27 cellular contexts compared by ENCODE assay signal in genomic region chr7:158192184-158192835, GRCh38.
"Had no signal": no experiment of that assay in that cellular context is flagged by ENCODE, and none has a peak within 500 bp of the region (broad histone marks: within the 10 kb centered on the region; RNA-seq: fewer than 3 reads in every experiment).

No MANE protein-coding gene starts in this region.

- H3K27ac ChIP-seq: brain microvascular endothelial cell, coronary artery, dorsolateral prefrontal cortex, gastrocnemius medialis, heart left ventricle had no signal

- ATAC-seq: activated CD4-positive, alpha-beta T cell treated with anti-CD3 and anti-CD28 coated beads for 36 hours; activated CD8-positive, alpha-beta T cell treated with anti-CD3 and anti-CD28 coated beads, Interleukin-2, amount 10 ng/mL, durations not matched to agents 7 days and 5 days; activated T-cell treated with anti-CD3 and anti-CD28 coated beads, Interleukin-2, amount 50 U/mL, for 72 hours; esophagus mucosa; gastrocnemius medialis; heart left ventricle had no signal

- H3K9me3 ChIP-seq: gastrocnemius medialis had no signal

- H3K4me3 ChIP-seq: coronary artery, dorsolateral prefrontal cortex, gastrocnemius medialis, heart left ventricle had no signal

- H3K27me3 ChIP-seq: brain microvascular endothelial cell, dorsolateral prefrontal cortex, gastrocnemius medialis, heart left ventricle had no signal

- H3K4me1 ChIP-seq: gastrocnemius medialis, heart left ventricle had no signal

- H3K36me3 ChIP-seq: brain microvascular endothelial cell, gastrocnemius medialis, heart left ventricle had no signal

- DNase-seq: activated CD4-positive, alpha-beta memory T cell treated with anti-CD3 and anti-CD28 coated beads for 36 hours; activated CD4-positive, alpha-beta T cell treated with anti-CD3 and anti-CD28 coated beads for 36 hours; activated CD4-positive, CD25-positive, alpha-beta regulatory T cell; activated CD4-positive, CD25-positive, alpha-beta regulatory T cell treated with anti-CD3 and anti-CD28 coated beads, Interleukin-2, amount 50 U/mL, for 72 hours; activated CD8-positive, alpha-beta memory T cell treated with anti-CD3 and anti-CD28 coated beads, Interleukin-2, amount 50 U/mL, for 48 hours; activated CD8-positive, alpha-beta T cell treated with anti-CD3 and anti-CD28 coated beads, Interleukin-2, amount 10 ng/mL, durations not matched to agents 7 days and 5 days; activated gamma-delta T cell; activated naive CD4-positive, alpha-beta T cell; activated naive CD4-positive, alpha-beta T cell treated with anti-CD3 and anti-CD28 coated beads, Interleukin-2, amount 50 U/mL, for 16 hours; activated T-cell treated with anti-CD3 and anti-CD28 coated beads for 4 hours; activated T-cell treated with anti-CD3 and anti-CD28 coated beads, Interleukin-2, amount 50 U/mL, for 24 hours; activated T-cell treated with anti-CD3 and anti-CD28 coated beads, Interleukin-2, amount 50 U/mL, for 72 hours; amniotic stem cell; anterior cingulate cortex; brain microvascular endothelial cell; dorsolateral prefrontal cortex; effector memory CD4-positive, alpha-beta T cell; endodermal cell; foreskin fibroblast; gastrocnemius medialis; glutamatergic neuron; heart left ventricle; T-helper 2 cell had no signal

- FAIRE-seq: astrocyte, bronchial epithelial cell had no signal
